1 cellular context compared by ENCODE assay signal in genomic region chr11:119100246-119100959, GRCh38.
TF ChIP-seq lines count a peak whose summit lies in the region.

No MANE protein-coding gene starts in this region.

TF ChIP-seq in GM12878, 131 proteins besides CTCF, POLR2A, EP300 and RAD21:
- TF ChIP-seq SIX5 (IDR thresholded peaks at IDR 0.05; ENCODE audit: low read depth, low read length, severe bottlenecking) (no peak), GABPA (IDR thresholded peaks at IDR 0.05; ENCODE audit: low read depth) (no peak), TAF1 (IDR thresholded peaks at IDR 0.05; ENCODE audit: borderline replicate concordance, low read depth, low read length) (no peak), PAX8 (IDR thresholded peaks at IDR 0.05) (no peak), SMC3 (IDR thresholded peaks at IDR 0.05; ENCODE audit: borderline replicate concordance, low read length) (peak; percentile 23; the same call in 1 of the 2 replicates), IKZF2 (IDR thresholded peaks at IDR 0.05) (peak; percentile 54 to 56), SMAD5 (IDR thresholded peaks at IDR 0.05; ENCODE audit: low read depth) (no peak), USF2 (IDR thresholded peaks at IDR 0.05; ENCODE audit: borderline replicate concordance, low read depth, low read length) (no peak)
TF ChIP-seq in GM12878: peak in this region for 2.
